ENCODE assay signal across 9 cellular contexts in the genomic region with DNA sequence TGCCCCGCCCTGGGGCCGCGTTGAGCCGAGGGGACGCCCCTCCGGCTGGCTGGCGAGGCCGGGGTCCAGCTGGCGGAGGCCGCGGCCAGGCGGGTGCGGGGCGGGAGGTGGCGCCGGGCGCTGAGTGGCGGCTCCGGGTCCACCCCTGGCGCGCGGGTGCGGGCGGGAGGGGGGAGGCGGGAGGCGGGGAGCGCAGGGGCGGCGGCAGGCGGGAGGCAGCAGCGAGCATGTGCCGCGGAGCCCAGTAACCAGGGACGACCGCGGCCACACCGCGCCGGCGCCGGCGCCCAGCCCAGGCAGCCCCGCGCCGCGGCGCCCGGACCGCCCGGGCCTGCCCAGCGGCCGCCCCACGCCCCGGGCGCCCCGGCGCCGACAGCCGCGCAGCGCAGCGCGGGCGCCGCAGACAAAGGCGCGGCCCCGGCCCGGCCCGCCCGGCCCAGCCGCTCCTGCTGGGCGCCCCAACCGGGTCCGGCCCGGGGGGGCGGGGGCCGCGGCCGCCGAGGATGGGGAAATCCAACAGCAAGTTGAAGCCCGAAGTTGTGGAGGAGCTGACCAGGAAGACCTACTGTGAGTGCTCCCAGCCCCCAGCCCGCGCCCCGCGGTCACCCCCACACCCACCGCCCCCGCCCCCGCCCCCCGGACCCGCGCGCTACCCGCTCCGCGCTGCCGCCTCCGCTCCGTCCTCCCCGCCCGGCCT. TPM values are rescaled to one million over a fixed set of nuclear protein-coding genes. Genes with fewer than 3 reads are reported as not detected.
DNase-seq lines count a peak whose midpoint lies in the region; FAIRE-seq and TF ChIP-seq lines count a peak whose summit lies in the region.
"Had no signal": no experiment of that assay in that cellular context is flagged by ENCODE, and none has a peak within 500 bp of the region (broad histone marks: within the 10 kb centered on the region; RNA-seq: fewer than 3 reads in every experiment).

TSS of gene NCS1 (plus strand) at position 244 of the 697 bp plus-strand sequence. CDS start at position 504, 260 bp downstream.

- peak within 1 kb of the TSS; percentile 80 for H3K4me3 Mint-ChIP-seq in activated naive CD4-positive, alpha-beta T cell treated with anti-CD3 and anti-CD28 coated beads for 36 hours
- peak within 1 kb of the TSS; percentile 86 for H3K4me3 Mint-ChIP-seq in nephron progenitor cell

- no peaks in the 10 kb centered on the region for H3K9me3 Mint-ChIP-seq in activated naive CD4-positive, alpha-beta T cell treated with anti-CD3 and anti-CD28 coated beads for 36 hours
- H3K9me3 Mint-ChIP-seq in nephron progenitor cell, result no peaks in the 10 kb centered on the region

- peaks cover 12% of the 10 kb centered on the region for H3K27me3 Mint-ChIP-seq in activated naive CD4-positive, alpha-beta T cell treated with anti-CD3 and anti-CD28 coated beads for 36 hours (ENCODE audit: low read depth)
- peaks cover 19% of the 10 kb centered on the region for H3K27me3 Mint-ChIP-seq in nephron progenitor cell (ENCODE audit: low read depth, poor library complexity)

- peak; percentile 67 to 68 for DNase-seq in NCI-H2081 (lab: John Stamatoyannopoulos, UW)
- DNase-seq in NCI-H2081 treated with DMSO at 0.1 percent for 48 hours (lab: John Stamatoyannopoulos, UW), result no peak
- DNase-seq in activated naive CD4-positive, alpha-beta T cell treated with anti-CD3 and anti-CD28 coated beads for 36 hours, result peak; percentile 68
- peak; percentile 98 to 99 for DNase-seq in frontal cortex (ENCODE audit: low spot score in 2 of 2)
- DNase-seq in nephron progenitor cell, result peak; percentile 82
- DNase-seq in stromal cell of bone marrow (ENCODE audit: low read depth), result peak; percentile 49
- DNase-seq in NCI-H1694 treated with DMSO at 0.1 percent for 48 hours (lab: John Stamatoyannopoulos, UW), result no peak

- no peak within 1 kb of the TSS for H3K27ac Mint-ChIP-seq in activated naive CD4-positive, alpha-beta T cell treated with anti-CD3 and anti-CD28 coated beads for 36 hours
- H3K27ac Mint-ChIP-seq in nephron progenitor cell, result peak within 1 kb of the TSS; percentile 22

- peaks cover 5% of the 10 kb centered on the region for H3K4me1 Mint-ChIP-seq in activated naive CD4-positive, alpha-beta T cell treated with anti-CD3 and anti-CD28 coated beads for 36 hours (ENCODE audit: low read depth)
- H3K4me1 Mint-ChIP-seq in nephron progenitor cell, result peaks cover 39% of the 10 kb centered on the region

- no peak for TF ChIP-seq CTCF in nephron progenitor cell (IDR thresholded peaks at IDR 0.05)

- FAIRE-seq in frontal cortex (lab: Jason Lieb, UNC), result no peak
- FAIRE-seq: islet of Langerhans had no signal

- no peaks in the 10 kb centered on the region for H3K36me3 Mint-ChIP-seq in activated naive CD4-positive, alpha-beta T cell treated with anti-CD3 and anti-CD28 coated beads for 36 hours (ENCODE audit: low read depth)
- H3K36me3 Mint-ChIP-seq in nephron progenitor cell (ENCODE audit: low read depth), result no peaks in the 10 kb centered on the region

- intact Hi-C loops in activated naive CD4-positive, alpha-beta T cell treated with anti-CD3 and anti-CD28 coated beads for 36 hours (cut with micrococcal nuclease), result loop anchor here (5.0 kb wide), 1 partner anchor 65 kb away; no protein-coding TSS in a partner anchor

- CTCF ChIA-PET in activated naive CD4-positive, alpha-beta T cell treated with anti-CD3 and anti-CD28 coated beads for 36 hours (lab: Charles Lee), result interaction anchor here (0.7 kb wide), 1 partner anchor 43 kb away, joined by 6 read pairs; no protein-coding TSS in a partner anchor

TF ChIP-seq in PFSK-1, 5 proteins besides CTCF, POLR2A, EP300 and RAD21:
- TF ChIP-seq POLR2AphosphoS5 (IDR thresholded peaks at IDR 0.05; ENCODE audit: low read depth, low read length) (no peak), FOXP2 (optimal IDR thresholded peaks at IDR 0.05; ENCODE audit: borderline replicate concordance, extremely low read depth, extremely low read length, insufficient read depth) (peak; percentile 12)

RNA-seq across cellular contexts. Expression of gene NCS1, which starts in this region (rescaled TPM):
- 22.2 TPM for polyA plus RNA-seq in PFSK-1 (2012; ENCODE audit: insufficient read length, low read depth)
- 10 to 100 TPM; 22.4 to 23.3 TPM for total RNA-seq in activated naive CD4-positive, alpha-beta T cell treated with anti-CD3 and anti-CD28 coated beads for 36 hours
- 229 TPM for total RNA-seq in frontal cortex

Comparison
In these comparisons a context has a peak if more than half of its experiments do, and no peak if none do; other contexts are left out.
1. DNase-seq: peak in NCI-H2081 (2 of 2), activated naive CD4-positive, alpha-beta T cell treated with anti-CD3 and anti-CD28 coated beads for 36 hours (single experiment), frontal cortex (2 of 2), nephron progenitor cell (single experiment) and stromal cell of bone marrow (single experiment); none in NCI-H2081 treated with DMSO at 0.1 percent for 48 hours (single experiment) and NCI-H1694 treated with DMSO at 0.1 percent for 48 hours (single experiment).